In genomic region chr3:180680097-180680430, GRCh38 we compare ENCODE assay signal across 8 cellular contexts. TPM values are rescaled to one million over a fixed set of nuclear protein-coding genes. Genes with fewer than 3 reads are reported as not detected.
DNase-seq lines count a peak whose midpoint lies in the region; ATAC-seq, FAIRE-seq and TF ChIP-seq lines count a peak whose summit lies in the region.

No MANE protein-coding gene starts in this region.

- H3K4me3 ChIP-seq in Caco-2 (ENCODE audit: low read depth, low read length): peak overlapping the region; percentile 49
- peak overlapping the region; percentile 63 for H3K4me3 ChIP-seq in astrocyte of the cerebellum (ENCODE audit: low read depth, low read length)

- peak; percentile 34 to 49 for TF ChIP-seq CTCF in Caco-2 (IDR thresholded peaks at IDR 0.05; ENCODE audit: insufficient read depth in 1 of 2, low read depth in 1 of 2, low read length in 1 of 2, severe bottlenecking in 1 of 2, unreplicated experiment in 1 of 2)
- TF ChIP-seq CTCF in astrocyte of the cerebellum (IDR thresholded peaks at IDR 0.05; ENCODE audit: low read depth, low read length, missing control alignments): peak; percentile 67

- no peaks in the 10 kb centered on the region for H3K4me1 ChIP-seq in Caco-2

- H3K9me3 ChIP-seq in Caco-2: no peaks in the 10 kb centered on the region

- no peaks in the 10 kb centered on the region for H3K36me3 Mint-ChIP-seq in Caco-2 (ENCODE audit: insufficient read depth, unreplicated experiment)

- peak; percentile 29 to 34 for DNase-seq in Caco-2
- DNase-seq in NCI-H526 (lab: John Stamatoyannopoulos, UW): peak; percentile 29 to 69
- peak; percentile 19 for DNase-seq in astrocyte of the cerebellum (ENCODE audit: low read depth)
- DNase-seq in iPS-NIHi11 (ENCODE audit: low spot score): peak; percentile 54
- DNase-seq in smooth muscle cell of the brain vasculature (ENCODE audit: low read depth, low spot score): peak; percentile 2
- no peak for DNase-seq in RCC 7860 (ENCODE audit: low spot score)

- peak overlapping the region; percentile 72 for H3K4me3 Mint-ChIP-seq in Caco-2 (ENCODE audit: unreplicated experiment)

- no TSS peak for BruUV-seq in Caco-2 (replicated peaks; lab: Mats Ljungman, UMichigan)

- POLR2A ChIA-PET in Caco-2 (lab: Charles Lee): no interaction called here

- ATAC-seq in GM19351 (IDR thresholded peaks at IDR 0.05; ENCODE audit: unreplicated experiment): peak; percentile 41
- peak; percentile 57 for ATAC-seq in HG03354 (IDR thresholded peaks at IDR 0.05; ENCODE audit: poor library complexity, severe bottlenecking, unreplicated experiment)

- H3K9me3 Mint-ChIP-seq in Caco-2 (ENCODE audit: unreplicated experiment): no peaks in the 10 kb centered on the region

- no peaks in the 10 kb centered on the region for H3K27me3 ChIP-seq in Caco-2 (replicated peaks; ENCODE audit: control insufficient read depth, insufficient read depth, low read length)

- no peaks in the 10 kb centered on the region for H3K36me3 ChIP-seq in Caco-2 (ENCODE audit: control insufficient read depth, insufficient read depth, low read length)

- FAIRE-seq in RCC 7860 (lab: Jason Lieb, UNC): no peak

- no peaks in the 10 kb centered on the region for H3K4me1 Mint-ChIP-seq in Caco-2 (ENCODE audit: low read depth, unreplicated experiment)

- H3K27ac Mint-ChIP-seq in Caco-2 (ENCODE audit: unreplicated experiment): peak overlapping the region; percentile 54

- CTCF ChIA-PET in Caco-2 (lab: Charles Lee): no interaction called here

- intact Hi-C loops in Caco-2 (cut with micrococcal nuclease; ENCODE audit: unreplicated experiment): no loop called here

- peaks cover 11% of the 10 kb centered on the region for H3K27me3 Mint-ChIP-seq in Caco-2 (ENCODE audit: insufficient read depth, unreplicated experiment)

- in situ Hi-C loops in astrocyte of the cerebellum (cut with HindIII; ENCODE audit: low sequenced_read_pairs): no loop called here

RNA-seq across cellular contexts. Expression of gene CCDC39, which starts 0.8 kb away (rescaled TPM):
- not detected in 2 replicates for total RNA-seq in Caco-2 (2022)
